Comparison of ENCODE assay signal across 2 cellular contexts in genomic region chr9:83655433-83655832, GRCh38.
TF ChIP-seq lines count a peak whose summit lies in the region.

No MANE protein-coding gene starts in this region.

TF ChIP-seq in HepG2, 621 proteins besides CTCF, POLR2A, EP300 and RAD21:
- no peak for TF ChIP-seq ZNF530 (CRISPR knock-in tag; IDR thresholded peaks at IDR 0.05; ENCODE audit: low read depth)
- no peak for TF ChIP-seq ZBTB10 (CRISPR knock-in tag; IDR thresholded peaks at IDR 0.05; ENCODE audit: borderline replicate concordance)
- TF ChIP-seq ZNF720 (CRISPR knock-in tag; IDR thresholded peaks at IDR 0.05), result no peak
- TF ChIP-seq ATAD3A (CRISPR knock-in tag; IDR thresholded peaks at IDR 0.05), result no peak
- no peak for TF ChIP-seq KAT7 (CRISPR knock-in tag; IDR thresholded peaks at IDR 0.05; ENCODE audit: borderline replicate concordance)
- TF ChIP-seq, protein P1, sequence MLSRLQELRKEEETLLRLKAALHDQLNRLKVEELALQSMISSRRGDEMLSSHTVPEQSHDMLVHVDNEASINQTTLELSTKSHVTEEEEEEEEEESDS (CRISPR knock-in tag; IDR thresholded peaks at IDR 0.05; ENCODE audit: borderline replicate concordance), result no peak
- TF ChIP-seq NR1H2 (CRISPR knock-in tag; IDR thresholded peaks at IDR 0.05; ENCODE audit: borderline replicate concordance, low read depth), result no peak
- no peak for TF ChIP-seq SRSF4 (IDR thresholded peaks at IDR 0.05; ENCODE audit: low read depth, low read length, poor library complexity, severe bottlenecking)
- no peak for TF ChIP-seq ZNF780A (CRISPR knock-in tag; IDR thresholded peaks at IDR 0.05)
- no peak for TF ChIP-seq STAG1 (CRISPR knock-in tag; IDR thresholded peaks at IDR 0.05)
- no peak for TF ChIP-seq PAXIP1 (CRISPR knock-in tag; conservative IDR thresholded peaks at IDR 0.05)
- TF ChIP-seq SNAI1 (CRISPR knock-in tag; IDR thresholded peaks at IDR 0.05; ENCODE audit: borderline replicate concordance), result no peak
- TF ChIP-seq, protein P2, sequence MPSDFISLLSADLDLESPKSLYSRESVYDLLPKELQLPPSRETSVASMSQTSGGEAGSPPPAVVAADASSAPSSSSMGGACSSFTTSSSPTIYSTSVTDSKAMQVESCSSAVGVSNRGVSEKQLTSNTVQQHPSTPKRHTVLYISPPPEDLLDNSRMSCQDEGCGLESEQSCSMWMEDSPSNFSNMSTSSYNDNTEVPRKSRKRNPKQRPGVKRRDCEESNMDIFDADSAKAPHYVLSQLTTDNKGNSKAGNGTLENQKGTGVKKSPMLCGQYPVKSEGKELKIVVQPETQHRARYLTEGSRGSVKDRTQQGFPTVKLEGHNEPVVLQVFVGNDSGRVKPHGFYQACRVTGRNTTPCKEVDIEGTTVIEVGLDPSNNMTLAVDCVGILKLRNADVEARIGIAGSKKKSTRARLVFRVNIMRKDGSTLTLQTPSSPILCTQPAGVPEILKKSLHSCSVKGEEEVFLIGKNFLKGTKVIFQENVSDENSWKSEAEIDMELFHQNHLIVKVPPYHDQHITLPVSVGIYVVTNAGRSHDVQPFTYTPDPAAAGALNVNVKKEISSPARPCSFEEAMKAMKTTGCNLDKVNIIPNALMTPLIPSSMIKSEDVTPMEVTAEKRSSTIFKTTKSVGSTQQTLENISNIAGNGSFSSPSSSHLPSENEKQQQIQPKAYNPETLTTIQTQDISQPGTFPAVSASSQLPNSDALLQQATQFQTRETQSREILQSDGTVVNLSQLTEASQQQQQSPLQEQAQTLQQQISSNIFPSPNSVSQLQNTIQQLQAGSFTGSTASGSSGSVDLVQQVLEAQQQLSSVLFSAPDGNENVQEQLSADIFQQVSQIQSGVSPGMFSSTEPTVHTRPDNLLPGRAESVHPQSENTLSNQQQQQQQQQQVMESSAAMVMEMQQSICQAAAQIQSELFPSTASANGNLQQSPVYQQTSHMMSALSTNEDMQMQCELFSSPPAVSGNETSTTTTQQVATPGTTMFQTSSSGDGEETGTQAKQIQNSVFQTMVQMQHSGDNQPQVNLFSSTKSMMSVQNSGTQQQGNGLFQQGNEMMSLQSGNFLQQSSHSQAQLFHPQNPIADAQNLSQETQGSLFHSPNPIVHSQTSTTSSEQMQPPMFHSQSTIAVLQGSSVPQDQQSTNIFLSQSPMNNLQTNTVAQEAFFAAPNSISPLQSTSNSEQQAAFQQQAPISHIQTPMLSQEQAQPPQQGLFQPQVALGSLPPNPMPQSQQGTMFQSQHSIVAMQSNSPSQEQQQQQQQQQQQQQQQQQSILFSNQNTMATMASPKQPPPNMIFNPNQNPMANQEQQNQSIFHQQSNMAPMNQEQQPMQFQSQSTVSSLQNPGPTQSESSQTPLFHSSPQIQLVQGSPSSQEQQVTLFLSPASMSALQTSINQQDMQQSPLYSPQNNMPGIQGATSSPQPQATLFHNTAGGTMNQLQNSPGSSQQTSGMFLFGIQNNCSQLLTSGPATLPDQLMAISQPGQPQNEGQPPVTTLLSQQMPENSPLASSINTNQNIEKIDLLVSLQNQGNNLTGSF (CRISPR knock-in tag; IDR thresholded peaks at IDR 0.05), result no peak
- TF ChIP-seq HOXA3 (CRISPR knock-in tag; IDR thresholded peaks at IDR 0.05), result no peak
TF ChIP-seq in HepG2: peak in this region for 0.

TF ChIP-seq in endothelial cell of umbilical vein, 7 proteins besides CTCF, POLR2A, EP300 and RAD21:
- TF ChIP-seq GATA2 (IDR thresholded peaks at IDR 0.05; ENCODE audit: insufficient read depth, insufficient read length, low read depth, low read length) (no peak), POLR2AphosphoS5 (IDR thresholded peaks at IDR 0.05; ENCODE audit: insufficient read depth, low read depth, low read length) (no peak), MAX (IDR thresholded peaks at IDR 0.05; ENCODE audit: insufficient read depth, insufficient read length) (no peak), FOS (IDR thresholded peaks at IDR 0.05; ENCODE audit: borderline replicate concordance, insufficient read depth, low read length) (no peak), MYC (IDR thresholded peaks at IDR 0.05; ENCODE audit: low read depth, low read length) (no peak), JUN (IDR thresholded peaks at IDR 0.05; ENCODE audit: borderline replicate concordance, insufficient read depth, insufficient read length, low read depth) (no peak), EZH2 (IDR thresholded peaks at IDR 0.05; ENCODE audit: borderline replicate concordance, low read depth, low read length, severe bottlenecking) (no peak)
